In the genomic region with DNA sequence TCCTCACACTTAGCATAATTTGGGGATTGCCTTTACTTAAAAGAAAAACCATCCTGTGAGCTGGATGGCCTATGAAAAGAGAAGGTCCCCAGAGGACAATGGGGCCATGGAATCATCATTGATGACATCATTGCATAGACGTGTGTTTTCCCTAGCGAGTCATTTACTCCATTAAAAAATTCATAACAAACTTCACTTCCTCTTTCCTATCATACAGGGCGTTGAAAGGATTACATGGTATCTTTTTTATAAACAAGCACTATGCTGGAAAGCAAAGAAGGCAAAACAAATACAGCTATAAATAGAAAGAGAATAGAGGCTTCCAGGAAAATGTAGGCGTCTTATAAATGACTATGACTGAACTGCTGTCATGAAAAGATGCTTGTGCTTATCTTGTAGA, we compare ENCODE assay signal across 14 cellular contexts. TPM values are rescaled to one million over a fixed set of nuclear protein-coding genes. Genes with fewer than 3 reads are reported as not detected.
A peak's percentile ranks its signal among the peaks of the same experiment; 100 is the strongest.
DNase-seq lines count a peak whose midpoint lies in the region; ATAC-seq, FAIRE-seq and TF ChIP-seq lines count a peak whose summit lies in the region.
"Had no signal": no experiment of that assay in that cellular context is flagged by ENCODE, and none has a peak within 500 bp of the region (broad histone marks: within the 10 kb centered on the region; RNA-seq: fewer than 3 reads in every experiment).

No MANE protein-coding gene starts in this region.

- intact Hi-C loops in Right ventricle myocardium inferior (cut with DNase I), result loop anchor here (10.0 kb wide), 1 partner anchor 1542 kb away; no protein-coding TSS in a partner anchor
- intact Hi-C loops in GM12878 (cut with micrococcal nuclease; ENCODE audit: unreplicated experiment), result no loop called here

- dilution Hi-C loops in keratinocyte (cut with MboI; ENCODE audit: extremely low pct_ligation_motif_present, low sequenced_read_pairs), result no loop called here

- H3K4me3 ChIP-seq in right atrium auricular region (no peak overlapping the region), GM12878 (no peak overlapping the region), keratinocyte (ENCODE audit: control insufficient read depth in 2 of 3, extremely low read depth in 1 of 3, insufficient read depth in 2 of 3, low read depth in 1 of 3, low read length in 3 of 3) (no peak overlapping the region)
- H3K4me3 ChIP-seq: Peyer's patch had no signal

- POLR2A ChIA-PET in GM12878 (lab: Charles Lee), result no interaction called here

- TF ChIP-seq CTCF in right atrium auricular region (IDR thresholded peaks at IDR 0.05) (no peak), GM12878 (IDR thresholded peaks at IDR 0.05 in 2 of 3, conservative IDR thresholded peaks at IDR 0.05 in 1 of 3; ENCODE audit: control insufficient read depth in 2 of 3, extremely low read depth in 1 of 3, insufficient read depth in 1 of 3, low read depth in 3 of 3, low read length in 3 of 3) (no peak), keratinocyte (optimal IDR thresholded peaks at IDR 0.05 in 1 of 3, IDR thresholded peaks at IDR 0.05 in 1 of 3, conservative IDR thresholded peaks at IDR 0.05 in 1 of 3; ENCODE audit: extremely low read depth in 1 of 3, insufficient read depth in 2 of 3, low read length in 3 of 3) (no peak), osteocyte (IDR thresholded peaks at IDR 0.05) (no peak)

- no TSS peak for BruUV-seq in GM12878 (replicated peaks; lab: Mats Ljungman, UMichigan)

- H3K9ac ChIP-seq in GM12878 (ENCODE audit: control insufficient read depth, insufficient read depth, low read length) (no peak overlapping the region), keratinocyte (ENCODE audit: control insufficient read depth, extremely low read depth, insufficient read depth, low read length) (no peak overlapping the region)

- H4K20me1 ChIP-seq in GM12878 (ENCODE audit: control insufficient read depth, insufficient read depth) (no peaks in the 10 kb centered on the region), keratinocyte (ENCODE audit: control insufficient read depth, extremely low read depth, insufficient read depth, low read length) (no peaks in the 10 kb centered on the region)

- H3K4me1 ChIP-seq in right atrium auricular region (peaks cover 0 to 11% of the 10 kb centered on the region in 2 donors), GM12878 (ENCODE audit: control insufficient read depth, insufficient read depth, low read length) (no peaks in the 10 kb centered on the region), keratinocyte (ENCODE audit: control insufficient read depth, extremely low read depth, insufficient read depth, low read length) (peaks cover 9% of the 10 kb centered on the region)
- H3K4me1 ChIP-seq: Peyer's patch had no signal

- SMC1A ChIA-PET in GM12878 (lab: Charles Lee; ENCODE audit: uncharacterized antibody, unreplicated experiment), result interaction anchor here (1.7 kb wide), 1 partner anchor 80 kb away, joined by 4 read pairs; no protein-coding TSS in a partner anchor

- FAIRE-seq in GM12878 (lab: Jason Lieb, UNC) (no peak), keratinocyte (lab: Jason Lieb, UNC) (peak; percentile 17), urothelium cell line (lab: Jason Lieb, UNC) (no peak)
- FAIRE-seq: frontal cortex, GM19239 had no signal

- H3K27me3 ChIP-seq in right atrium auricular region (no peaks in the 10 kb centered on the region), GM12878 (replicated peaks in 1 of 2; ENCODE audit: control insufficient read depth in 2 of 2, insufficient read depth in 2 of 2, low read length in 1 of 2) (no peaks in the 10 kb centered on the region; a peak in 1 of 4 replicates), keratinocyte (ENCODE audit: control insufficient read depth, extremely low read depth, insufficient read depth, low read length) (no peaks in the 10 kb centered on the region)
- H3K27me3 ChIP-seq: Peyer's patch had no signal

- H3K36me3 ChIP-seq in right atrium auricular region (no peaks in the 10 kb centered on the region), GM12878 (ENCODE audit: control insufficient read depth in 2 of 2, insufficient read depth in 2 of 2, low read length in 1 of 2) (no peaks in the 10 kb centered on the region), keratinocyte (ENCODE audit: control insufficient read depth in 2 of 2, extremely low read depth in 1 of 2, insufficient read depth in 2 of 2, low read length in 2 of 2) (no peaks in the 10 kb centered on the region)
- H3K36me3 ChIP-seq: Peyer's patch had no signal

- in situ Hi-C loops in GM12878 (cut with MboI), result loop anchor here (10.0 kb wide), 3 partner anchors 1232 to 1542 kb away; no protein-coding TSS in a partner anchor

- WGBS in GM12878 (ENCODE audit: insufficient coverage, insufficient replicate concordance, low lambda C conversion rate, missing lambda C conversion rate), result 1% methylated on average over 4 of the region's 4 CpGs

- H3K27ac Mint-ChIP-seq in osteocyte (ENCODE audit: unreplicated experiment), result no peak overlapping the region
- H3K27ac Mint-ChIP-seq: activated naive CD8-positive, alpha-beta T cell; IgD-negative memory B cell; naive B cell had no signal

- H3K79me2 ChIP-seq in GM12878 (ENCODE audit: control insufficient read depth, insufficient read depth, low read length) (no peaks in the 10 kb centered on the region), keratinocyte (ENCODE audit: control insufficient read depth, insufficient read depth, low read length) (no peaks in the 10 kb centered on the region)

- H3K36me3 Mint-ChIP-seq in osteocyte (ENCODE audit: unreplicated experiment), result no peaks in the 10 kb centered on the region
- H3K36me3 Mint-ChIP-seq: activated naive CD8-positive, alpha-beta T cell; IgD-negative memory B cell; naive B cell had no signal

- H3K4me2 ChIP-seq in GM12878 (ENCODE audit: control insufficient read depth, insufficient read depth), result no peak overlapping the region
- no peak overlapping the region for H3K4me2 ChIP-seq in keratinocyte (ENCODE audit: control insufficient read depth, extremely low read depth, insufficient read depth, low read depth, low read length)

- no peak for TF ChIP-seq EP300 in GM12878 (IDR thresholded peaks at IDR 0.05; ENCODE audit: borderline replicate concordance in 1 of 2, control insufficient read depth in 1 of 2, low read depth in 2 of 2, low read length in 2 of 2)

- H3K9me3 ChIP-seq in right atrium auricular region, result no peaks in the 10 kb centered on the region
- no peaks in the 10 kb centered on the region for H3K9me3 ChIP-seq in GM12878 (replicated peaks; ENCODE audit: control insufficient read depth, insufficient read depth, low read length)
- no peaks in the 10 kb centered on the region for H3K9me3 ChIP-seq in keratinocyte (ENCODE audit: control insufficient read depth, low read depth, low read length)
- H3K9me3 ChIP-seq: Peyer's patch had no signal

- H3K9me3 Mint-ChIP-seq in osteocyte (ENCODE audit: unreplicated experiment), result no peaks in the 10 kb centered on the region
- H3K9me3 Mint-ChIP-seq: IgD-negative memory B cell, naive B cell had no signal

- H3K27me3 Mint-ChIP-seq in osteocyte (ENCODE audit: unreplicated experiment), result no peaks in the 10 kb centered on the region

- no peak for TF ChIP-seq POLR2A in GM12878 (IDR thresholded peaks at IDR 0.05; ENCODE audit: low read depth, low read length)

- H3K27ac ChIP-seq in right atrium auricular region, result no peak overlapping the region
- no peak overlapping the region for H3K27ac ChIP-seq in GM12878 (ENCODE audit: control insufficient read depth, insufficient read depth)
- no peak overlapping the region for H3K27ac ChIP-seq in keratinocyte (ENCODE audit: control insufficient read depth, insufficient read depth, low read length)

- peak; percentile 71 for ATAC-seq in Right ventricle myocardium inferior
- ATAC-seq in GM12878, result peak; percentile 20; the same call in 2 of the 3 replicates
- ATAC-seq in GM21619 (IDR thresholded peaks at IDR 0.05; ENCODE audit: unreplicated experiment), result no peak

- H2AFZ ChIP-seq in GM12878 (ENCODE audit: control insufficient read depth, low read depth, low read length) (no peak overlapping the region), keratinocyte (ENCODE audit: control insufficient read depth, low read length) (peak overlapping the region; percentile 4)

- CTCF ChIA-PET in GM12878 (lab: Yijun Ruan, JAX), result interaction anchor here (1.7 to 2.6 kb wide), 2 partner anchors 8 to 312 kb away, joined by 3 to 16 read pairs; no protein-coding TSS in a partner anchor

- no peak for DNase-seq in Right ventricle myocardium inferior (ENCODE audit: missing footprints)
- DNase-seq in right atrium auricular region (ENCODE audit: low spot score), result no peak
- DNase-seq in GM12878 (ENCODE audit: low read depth, low spot score), result no peak
- DNase-seq in keratinocyte (ENCODE audit: low read depth, low spot score), result no peak
- DNase-seq in urothelium cell line (ENCODE audit: low spot score), result peak; percentile 26
- DNase-seq in RPMI8226, result no peak
- no peak for DNase-seq in osteocyte (ENCODE audit: extremely low spot score, unreplicated experiment)
- DNase-seq: naive B cell, Peyer's patch had no signal

- peaks cover 23% of the 10 kb centered on the region for H3K4me1 Mint-ChIP-seq in osteocyte (ENCODE audit: unreplicated experiment)
- H3K4me1 Mint-ChIP-seq: IgD-negative memory B cell, naive B cell had no signal

- H3K9me1 ChIP-seq in keratinocyte (ENCODE audit: control insufficient read depth, extremely low read depth, insufficient read depth, low read length), result no peaks in the 10 kb centered on the region

- H3K4me3 Mint-ChIP-seq in osteocyte (ENCODE audit: unreplicated experiment), result no peak overlapping the region
- H3K4me3 Mint-ChIP-seq: activated naive CD8-positive, alpha-beta T cell; IgD-negative memory B cell; naive B cell had no signal

- no peak for TF ChIP-seq RAD21 in GM12878 (IDR thresholded peaks at IDR 0.05; ENCODE audit: insufficient read depth, low read depth, low read length)

- RAD21 ChIA-PET in GM12878 (lab: Charles Lee; ENCODE audit: unreplicated experiment), result no interaction called here

RNA-seq across cellular contexts. Expression of a gene that starts 11.3 kb away (rescaled TPM):
- total RNA-seq in Right ventricle myocardium inferior, result 15.5 TPM
- 10 to 100 TPM; 28.6 to 29.7 TPM for total RNA-seq in right atrium auricular region
- total RNA-seq in GM12878 (2013; cell fraction: nucleolus; rRNA removed), result 0.29 TPM in 1 of 2 replicates, not detected in the other
- under 0.01 TPM in 1 of 2 replicates, not detected in the other for total RNA-seq in GM12878 (2014; rRNA removed)
- not detected in 2 replicates for total RNA-seq in GM12878 (2014; rRNA removed; fragmentation: Illumina TruSeq; extraction: Trizol)
- total RNA-seq in GM12878 (2021), result 0.29 and 0.69 TPM in 2 replicates
- not detected for polyA plus RNA-seq in GM12878 (2011; ENCODE audit: low read depth)
- polyA plus RNA-seq in GM12878 (2011; rRNA removed), result 0.03 TPM in 1 of 2 replicates, not detected in the other
- polyA plus RNA-seq in GM12878 (2011; cell fraction: cytosol; rRNA removed), result 0.02 TPM in 1 of 2 replicates, not detected in the other
- polyA plus RNA-seq in GM12878 (2011; cell fraction: nucleus; rRNA removed), result not detected in 2 replicates
- polyA plus RNA-seq in GM12878 (2012), result not detected in 2 replicates
- polyA plus RNA-seq in GM12878 (2014; fragmentation: Illumina TruSeq; extraction: Trizol), result under 0.01 TPM in 1 of 2 replicates, not detected in the other
- polyA plus RNA-seq in GM12878 (2014; fragmentation: Nextera tagmentation; extraction: Ambion mirVana), result not detected
- not detected in 2 replicates for polyA plus RNA-seq in GM12878 (2014; rRNA removed)
- polyA plus RNA-seq in GM12878 (2016; fragmentation: Nextera tagmentation; extraction: Ambion mirVana), result under 1 TPM; 0.04 to 0.17 TPM
- polyA minus RNA-seq in GM12878 (2011; rRNA and poly(A)+ RNA removed), result not detected in 2 replicates
- polyA minus RNA-seq in GM12878 (2011; cell fraction: cytosol; rRNA and poly(A)+ RNA removed), result 3.3 and 3.6 TPM in 2 replicates
- 0.12 and 0.86 TPM in 2 replicates for polyA minus RNA-seq in GM12878 (2011; cell fraction: nucleus; rRNA and poly(A)+ RNA removed)
- polyA plus RNA-seq in keratinocyte, result 82.3 to 152 TPM (median 96.9 TPM) in 3 replicates
- polyA plus RNA-seq in keratinocyte (2011; ENCODE audit: low read depth), result 7.1 TPM
- polyA plus RNA-seq in keratinocyte (2011; cell fraction: cytosol; rRNA removed), result 15.0 and 22.4 TPM in 2 replicates
- polyA plus RNA-seq in keratinocyte (2011; cell fraction: nucleus; rRNA removed), result 195 and 205 TPM in 2 replicates
- 3.6 and 129 TPM in 2 replicates for polyA plus RNA-seq in keratinocyte (2012; ENCODE audit: low replicate concordance)
- polyA minus RNA-seq in keratinocyte, result 274 to 427 TPM (median 290 TPM) in 3 replicates
- polyA minus RNA-seq in keratinocyte (2011; cell fraction: cytosol; rRNA and poly(A)+ RNA removed), result 51.0 TPM
- 365 and 633 TPM in 2 replicates for polyA minus RNA-seq in keratinocyte (2011; cell fraction: nucleus; rRNA and poly(A)+ RNA removed)
- 2,335 and 2,423 TPM in 2 replicates for total RNA-seq in osteocyte
- polyA plus RNA-seq: IgD-negative memory B cell had no signal

RNA-seq across cellular contexts. Expression of a gene that starts 26.4 kb away (rescaled TPM):
- total RNA-seq in Right ventricle myocardium inferior (969 TPM), right atrium auricular region (1,000 to 10,000 TPM in 1 of 2 donors, 100 to 1,000 TPM in 1; 647 to 2,028 TPM), GM12878 (2014; rRNA removed) (199 and 239 TPM in 2 replicates), GM12878 (2014; rRNA removed; fragmentation: Illumina TruSeq; extraction: Trizol) (417 and 432 TPM in 2 replicates), GM12878 (2021) (384 and 403 TPM in 2 replicates), osteocyte (253 and 267 TPM in 2 replicates)
- total RNA-seq in GM12878 (2013; cell fraction: nucleolus; rRNA removed), result 16.2 and 17.4 TPM in 2 replicates
- polyA plus RNA-seq in GM12878 (2011; ENCODE audit: low read depth), result 436 TPM
- polyA plus RNA-seq in GM12878 (2011; rRNA removed) (552 and 633 TPM in 2 replicates), GM12878 (2014; fragmentation: Illumina TruSeq; extraction: Trizol) (520 and 635 TPM in 2 replicates), GM12878 (2014; fragmentation: Nextera tagmentation; extraction: Ambion mirVana) (1,000 to 10,000 TPM; 1,615 to 1,834 TPM), GM12878 (2014; rRNA removed) (238 and 276 TPM in 2 replicates), GM12878 (2016; fragmentation: Nextera tagmentation; extraction: Ambion mirVana) (1,000 to 10,000 TPM in 1 of 2 experiments, 100 to 1,000 TPM in 1; 984 to 1,077 TPM), keratinocyte (160 to 489 TPM (median 474 TPM) in 3 replicates)
- polyA plus RNA-seq in GM12878 (2011; cell fraction: cytosol; rRNA removed), result 192 and 230 TPM in 2 replicates
- 111 and 240 TPM in 2 replicates for polyA plus RNA-seq in GM12878 (2011; cell fraction: nucleus; rRNA removed)
- polyA plus RNA-seq in GM12878 (2012), result 254 and 400 TPM in 2 replicates
- 38.3 and 42.0 TPM in 2 replicates for polyA minus RNA-seq in GM12878 (2011; rRNA and poly(A)+ RNA removed)
- polyA minus RNA-seq in GM12878 (2011; cell fraction: cytosol; rRNA and poly(A)+ RNA removed), result 19.9 and 26.2 TPM in 2 replicates
- polyA minus RNA-seq in GM12878 (2011; cell fraction: nucleus; rRNA and poly(A)+ RNA removed), result 15.3 and 17.0 TPM in 2 replicates
- polyA plus RNA-seq in keratinocyte (2011; ENCODE audit: low read depth), result 441 TPM
- polyA plus RNA-seq in keratinocyte (2011; cell fraction: cytosol; rRNA removed), result 152 and 383 TPM in 2 replicates
- polyA plus RNA-seq in keratinocyte (2011; cell fraction: nucleus; rRNA removed), result 97.3 and 102 TPM in 2 replicates
- 399 and 440 TPM in 2 replicates for polyA plus RNA-seq in keratinocyte (2012; ENCODE audit: low replicate concordance)
- 31.6 to 65.8 TPM (median 56.6 TPM) in 3 replicates for polyA minus RNA-seq in keratinocyte
- 76.7 TPM for polyA minus RNA-seq in keratinocyte (2011; cell fraction: cytosol; rRNA and poly(A)+ RNA removed)
- 8.4 and 14.3 TPM in 2 replicates for polyA minus RNA-seq in keratinocyte (2011; cell fraction: nucleus; rRNA and poly(A)+ RNA removed)

Comparison
In these comparisons a context has a peak if more than half of its experiments do, and no peak if none do; other contexts are left out.
1. RNA of a gene that starts 11.3 kb away (total RNA-seq): 2,335 to 2,423 TPM in osteocyte; 28.6 to 29.7 TPM in right atrium auricular region, 15.5 TPM in Right ventricle myocardium inferior (single experiment) and under 0.01 to 0.69 TPM in GM12878; every median in the first group is over 10 times any median in the second.